ENCODE assay signal across 8 cellular contexts in genomic region chr13:114234645-114235421, GRCh38. TPM values are rescaled to one million over a fixed set of nuclear protein-coding genes. Genes with fewer than 3 reads are reported as not detected.
DNase-seq lines count a peak whose midpoint lies in the region; ATAC-seq and TF ChIP-seq lines count a peak whose summit lies in the region.

TSS of gene CDC16 (plus strand) at chr13:114234897. CDS start at chr13:114235085, 188 bp downstream.

- H3K9me3 ChIP-seq in BE2C, result no peaks in the 10 kb centered on the region

- H3K27me3 ChIP-seq in BE2C, result peaks cover 10% of the 10 kb centered on the region

- intact Hi-C loops in left colon (cut with DNase I, micrococcal nuclease), result no loop called here

- peak within 1 kb of the TSS; percentile 72 for H3K27ac ChIP-seq in cingulate gyrus (ENCODE audit: low read depth, low read length)

- peak; percentile 89 for ATAC-seq in HG03439 (IDR thresholded peaks at IDR 0.05; ENCODE audit: unreplicated experiment)
- ATAC-seq in left colon, result peak; percentile 93

- no peak for TF ChIP-seq CTCF in BE2C (IDR thresholded peaks at IDR 0.05; ENCODE audit: low read depth, low read length)

- H3K36me3 ChIP-seq in BE2C, result peaks cover 25% of the 10 kb centered on the region

- DNase-seq in BE2C (peak; percentile 97), GM19238 (ENCODE audit: insufficient read length, low spot score) (peak; percentile 95), NCI-H524 (lab: John Stamatoyannopoulos, UW) (peak; percentile 83 to 91), left colon (peak; percentile 94 to 96)
- DNase-seq in activated CD4-positive, alpha-beta T cell treated with anti-CD3 and anti-CD28 coated beads for 48 hours, result peak; percentile 95
- peak; percentile 87 to 89 for DNase-seq in stimulated activated CD4-positive, alpha-beta T cell treated with anti-CD3 and anti-CD28 coated beads, Interleukin-1b, Interleukin-23, amount 100 ng/mL, for 4 hours (ENCODE audit: low read depth in 2 of 2)

- peak within 1 kb of the TSS; percentile 90 for H3K4me3 ChIP-seq in BE2C (ENCODE audit: low read depth, low read length)

- no peaks in the 10 kb centered on the region for H3K4me1 ChIP-seq in BE2C

RNA-seq across cellular contexts. Expression of gene CDC16, which starts in this region (rescaled TPM):
- polyA plus RNA-seq in BE2C (2012; ENCODE audit: insufficient read depth, insufficient read length, low read depth), result 66.4 TPM
- 10 to 100 TPM; 44.5 to 45.1 TPM for total RNA-seq in left colon

Comparison
In these comparisons a context has a peak if more than half of its experiments do, and no peak if none do; other contexts are left out.
1. Peak in every context shown above with its lines: DNase-seq, ATAC-seq, H3K4me3 ChIP-seq and H3K27ac ChIP-seq.